Comparison of ENCODE assay signal across 28 cellular contexts in genomic region chr11:77205467-77206263, GRCh38.
A peak's percentile ranks its signal among the peaks of the same experiment; 100 is the strongest.
DNase-seq lines count a peak whose midpoint lies in the region; ATAC-seq and TF ChIP-seq lines count a peak whose summit lies in the region.
"Had no signal": no experiment of that assay in that cellular context is flagged by ENCODE, and none has a peak within 500 bp of the region (broad histone marks: within the 10 kb centered on the region; RNA-seq: fewer than 3 reads in every experiment).

No MANE protein-coding gene starts in this region.

- peak overlapping the region; percentile 87 for H3K27ac ChIP-seq in BLaER1
- H3K27ac ChIP-seq: dorsolateral prefrontal cortex, parathyroid adenoma, right atrium auricular region, SK-N-MC, suprapubic skin had no signal

- CTCF ChIA-PET in activated CD4-positive, alpha-beta T cell treated with anti-CD3 and anti-CD28 coated beads, Interleukin-2, amount 10 ng/mL, durations not matched to agents 7 days and 5 days (lab: Charles Lee) = interaction anchor here (1.2 kb wide), 1 partner anchor 10 kb away, joined by 4 read pairs; no protein-coding TSS in a partner anchor

- no peaks in the 10 kb centered on the region for H4K20me1 ChIP-seq in BLaER1

- H3K9me3 Mint-ChIP-seq in activated CD4-positive, alpha-beta T cell treated with anti-CD3 and anti-CD28 coated beads, Interleukin-2, amount 10 ng/mL, durations not matched to agents 7 days and 5 days = no peaks in the 10 kb centered on the region
- no peaks in the 10 kb centered on the region for H3K9me3 Mint-ChIP-seq in chondrocyte (ENCODE audit: low read depth)
- H3K9me3 Mint-ChIP-seq in activated naive CD8-positive, alpha-beta T cell treated with anti-CD3 and anti-CD28 coated beads for 36 hours = no peaks in the 10 kb centered on the region
- H3K9me3 Mint-ChIP-seq: activated CD4-positive, alpha-beta T cell treated with anti-CD3 and anti-CD28 coated beads, Interleukin-2, amount 10 ng/mL, durations not matched to agents 24 days and 14 days; activated T-helper 2 cell treated with anti-CD3 and anti-CD28 coated beads, Interferon-gamma antibody, Interleukin-2, Interleukin-4, amounts not matched to agents 10 μg/mL and 5 μg/mL and 100 μg/mL, durations not matched to agents 14 hours and 24 hours and 36 hours; CD8-positive, alpha-beta T cell; central memory CD8-positive, alpha-beta T cell; nephron; stimulated activated naive B cell treated with anti-CD40 and anti-IgM and Interleukin-4, amounts not matched to agents 10 μg/mL and 1 μg/mL and 100 μg/mL, for 72 hours had no signal

- POLR2A ChIA-PET in activated CD4-positive, alpha-beta T cell treated with anti-CD3 and anti-CD28 coated beads, Interleukin-2, amount 10 ng/mL, durations not matched to agents 7 days and 5 days (lab: Charles Lee) = no interaction called here

- no peak overlapping the region for H3K27ac Mint-ChIP-seq in activated CD4-positive, alpha-beta T cell treated with anti-CD3 and anti-CD28 coated beads, Interleukin-2, amount 10 ng/mL, durations not matched to agents 7 days and 5 days
- H3K27ac Mint-ChIP-seq in chondrocyte (ENCODE audit: unreplicated experiment) = no peak overlapping the region
- no peak overlapping the region for H3K27ac Mint-ChIP-seq in activated naive CD8-positive, alpha-beta T cell treated with anti-CD3 and anti-CD28 coated beads for 36 hours
- H3K27ac Mint-ChIP-seq: activated CD4-positive, alpha-beta T cell treated with anti-CD3 and anti-CD28 coated beads, Interleukin-2, amount 10 ng/mL, durations not matched to agents 24 days and 14 days; activated T-helper 2 cell treated with anti-CD3 and anti-CD28 coated beads, Interferon-gamma antibody, Interleukin-2, Interleukin-4, amounts not matched to agents 10 μg/mL and 5 μg/mL and 100 μg/mL, durations not matched to agents 14 hours and 24 hours and 36 hours; CD8-positive, alpha-beta T cell; nephron; stimulated activated naive B cell treated with anti-CD40 and anti-IgM and Interleukin-4, amounts not matched to agents 10 μg/mL and 1 μg/mL and 100 μg/mL, for 72 hours; T-helper 17 cell had no signal

- H3K36me3 ChIP-seq in BLaER1 = no peaks in the 10 kb centered on the region
- H3K36me3 ChIP-seq: right atrium auricular region, suprapubic skin had no signal

- no peaks in the 10 kb centered on the region for H3K27me3 Mint-ChIP-seq in activated CD4-positive, alpha-beta T cell treated with anti-CD3 and anti-CD28 coated beads, Interleukin-2, amount 10 ng/mL, durations not matched to agents 7 days and 5 days
- peaks cover 4% of the 10 kb centered on the region for H3K27me3 Mint-ChIP-seq in chondrocyte (ENCODE audit: low read depth)
- H3K27me3 Mint-ChIP-seq in activated naive CD8-positive, alpha-beta T cell treated with anti-CD3 and anti-CD28 coated beads for 36 hours = no peaks in the 10 kb centered on the region
- H3K27me3 Mint-ChIP-seq: activated CD4-positive, alpha-beta T cell treated with anti-CD3 and anti-CD28 coated beads, Interleukin-2, amount 10 ng/mL, durations not matched to agents 24 days and 14 days; activated naive CD8-positive, alpha-beta T cell; central memory CD8-positive, alpha-beta T cell; T-helper 17 cell had no signal

- TF ChIP-seq CTCF in chondrocyte (IDR thresholded peaks at IDR 0.05) = no peak

- H3K27me3 ChIP-seq in BLaER1 = no peaks in the 10 kb centered on the region
- H3K27me3 ChIP-seq: dorsolateral prefrontal cortex, right atrium auricular region, suprapubic skin had no signal

- H3K4me3 ChIP-seq in BLaER1 = peak overlapping the region; percentile 33; the same call in 1 of the 2 replicates
- H3K4me3 ChIP-seq: dorsolateral prefrontal cortex, GM12878, right atrium auricular region, SK-N-MC, suprapubic skin had no signal

- no peaks in the 10 kb centered on the region for H3K9me3 ChIP-seq in BLaER1
- H3K9me3 ChIP-seq: right atrium auricular region, suprapubic skin had no signal

- no peak for ATAC-seq in HG03457 (IDR thresholded peaks at IDR 0.05; ENCODE audit: unreplicated experiment)
- ATAC-seq in HG02571 (IDR thresholded peaks at IDR 0.05; ENCODE audit: unreplicated experiment) = no peak
- ATAC-seq: CD8-positive, alpha-beta T cell; GM12878; stimulated activated naive B cell treated with anti-CD40 and anti-IgM and Interleukin-4, amounts not matched to agents 10 μg/mL and 1 μg/mL and 100 μg/mL, for 72 hours; T-helper 17 cell had no signal

- H3K4me1 Mint-ChIP-seq in activated CD4-positive, alpha-beta T cell treated with anti-CD3 and anti-CD28 coated beads, Interleukin-2, amount 10 ng/mL, durations not matched to agents 7 days and 5 days = no peaks in the 10 kb centered on the region
- H3K4me1 Mint-ChIP-seq in chondrocyte (ENCODE audit: low read depth) = peaks cover 4% of the 10 kb centered on the region
- no peaks in the 10 kb centered on the region for H3K4me1 Mint-ChIP-seq in activated naive CD8-positive, alpha-beta T cell treated with anti-CD3 and anti-CD28 coated beads for 36 hours
- H3K4me1 Mint-ChIP-seq: activated CD4-positive, alpha-beta T cell treated with anti-CD3 and anti-CD28 coated beads, Interleukin-2, amount 10 ng/mL, durations not matched to agents 24 days and 14 days; central memory CD8-positive, alpha-beta T cell; nephron had no signal

- peak overlapping the region; percentile 88 for H3K4me2 ChIP-seq in BLaER1

- H3K36me3 Mint-ChIP-seq in activated CD4-positive, alpha-beta T cell treated with anti-CD3 and anti-CD28 coated beads, Interleukin-2, amount 10 ng/mL, durations not matched to agents 7 days and 5 days (ENCODE audit: low read depth) = no peaks in the 10 kb centered on the region
- no peaks in the 10 kb centered on the region for H3K36me3 Mint-ChIP-seq in chondrocyte (ENCODE audit: low read depth)
- no peaks in the 10 kb centered on the region for H3K36me3 Mint-ChIP-seq in activated naive CD8-positive, alpha-beta T cell treated with anti-CD3 and anti-CD28 coated beads for 36 hours
- H3K36me3 Mint-ChIP-seq: activated naive CD8-positive, alpha-beta T cell; CD8-positive, alpha-beta T cell; stimulated activated naive B cell treated with anti-CD40 and anti-IgM and Interleukin-4, amounts not matched to agents 10 μg/mL and 1 μg/mL and 100 μg/mL, for 72 hours had no signal

- H3K4me3 Mint-ChIP-seq in activated CD4-positive, alpha-beta T cell treated with anti-CD3 and anti-CD28 coated beads, Interleukin-2, amount 10 ng/mL, durations not matched to agents 7 days and 5 days = no peak overlapping the region
- H3K4me3 Mint-ChIP-seq in chondrocyte (ENCODE audit: unreplicated experiment) = no peak overlapping the region
- H3K4me3 Mint-ChIP-seq in activated naive CD8-positive, alpha-beta T cell treated with anti-CD3 and anti-CD28 coated beads for 36 hours = no peak overlapping the region
- H3K4me3 Mint-ChIP-seq: activated CD4-positive, alpha-beta T cell treated with anti-CD3 and anti-CD28 coated beads, Interleukin-2, amount 10 ng/mL, durations not matched to agents 24 days and 14 days; activated naive CD8-positive, alpha-beta T cell; CD8-positive, alpha-beta T cell; central memory CD8-positive, alpha-beta T cell; nephron; stimulated activated naive B cell treated with anti-CD40 and anti-IgM and Interleukin-4, amounts not matched to agents 10 μg/mL and 1 μg/mL and 100 μg/mL, for 72 hours; T-helper 17 cell had no signal

- DNase-seq in activated CD4-positive, alpha-beta T cell treated with anti-CD3 and anti-CD28 coated beads for 1 hour = peak; percentile 6
- DNase-seq in activated CD4-positive, alpha-beta T cell treated with anti-CD3 and anti-CD28 coated beads, Interleukin-2, amount 10 ng/mL, durations not matched to agents 7 days and 5 days = no peak
- peak; percentile 88 for DNase-seq in chondrocyte (ENCODE audit: low spot score)
- peak; percentile 65 for DNase-seq in posterior vena cava (ENCODE audit: low spot score)
- no peak for DNase-seq in activated naive CD8-positive, alpha-beta T cell treated with anti-CD3 and anti-CD28 coated beads for 36 hours
- DNase-seq: activated CD4-positive, alpha-beta T cell treated with anti-CD3 and anti-CD28 coated beads, Interleukin-2, amount 10 ng/mL, durations not matched to agents 24 days and 14 days; CD8-positive, alpha-beta T cell; dorsolateral prefrontal cortex; EL; islet precursor cell; NCI-H1436; NCI-H2107; stimulated activated CD4-positive, alpha-beta T cell treated with anti-CD3 and anti-CD28 coated beads, Interleukin-12 subunit alpha, Interleukin-12 subunit beta, amount 100 ng/mL, for 4 hours; stimulated activated CD4-positive, alpha-beta T cell treated with anti-CD3 and anti-CD28 coated beads, Interleukin-4, amount 100 ng/mL, for 24 hours; stimulated activated naive B cell treated with anti-CD40 and anti-IgM and Interleukin-4, amounts not matched to agents 10 μg/mL and 1 μg/mL and 100 μg/mL, for 72 hours had no signal

- H3K4me1 ChIP-seq in BLaER1 = peaks cover 82% of the 10 kb centered on the region
- H3K4me1 ChIP-seq: parathyroid adenoma, right atrium auricular region, suprapubic skin had no signal

- intact Hi-C loops in posterior vena cava (cut with DNase I) = no loop called here

- peak overlapping the region; percentile 71; the same call in 1 of the 2 replicates for H3K9ac ChIP-seq in BLaER1
- H3K9ac ChIP-seq: parathyroid adenoma had no signal

Comparison
In these comparisons a context has a peak if more than half of its experiments do, and no peak if none do; other contexts are left out.
1. DNase-seq: peak in activated CD4-positive, alpha-beta T cell treated with anti-CD3 and anti-CD28 coated beads for 1 hour (single experiment), chondrocyte (single experiment) and posterior vena cava (single experiment); none in activated CD4-positive, alpha-beta T cell treated with anti-CD3 and anti-CD28 coated beads, Interleukin-2, amount 10 ng/mL, durations not matched to agents 7 days and 5 days (single experiment) and activated naive CD8-positive, alpha-beta T cell treated with anti-CD3 and anti-CD28 coated beads for 36 hours (single experiment).